ENCODE assay signal across 1 cellular context in the genomic region with DNA sequence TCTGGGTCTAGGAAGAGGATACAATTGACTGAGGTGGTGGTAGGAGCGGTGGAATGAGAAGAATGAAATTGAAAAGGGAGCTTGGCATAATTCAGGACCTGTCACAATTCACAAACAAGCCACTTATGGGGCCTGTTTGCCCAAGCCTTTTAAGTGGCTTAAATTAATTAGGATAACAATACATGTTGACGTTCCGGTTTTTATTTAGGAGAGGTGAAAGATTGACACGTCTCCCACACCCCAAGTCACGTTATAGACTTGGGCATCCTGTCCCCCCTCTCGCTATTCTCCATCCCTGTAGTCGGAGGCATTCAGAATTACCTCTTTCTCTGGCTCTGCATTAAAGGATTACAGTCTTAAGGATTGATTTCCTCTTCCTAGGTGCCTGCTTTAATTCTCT.
TF ChIP-seq lines count a peak whose summit lies in the region.

No MANE protein-coding gene starts in this region.

TF ChIP-seq in GM12878, 131 proteins besides CTCF, POLR2A, EP300 and RAD21:
- no peak for TF ChIP-seq BACH1 (IDR thresholded peaks at IDR 0.05; ENCODE audit: borderline replicate concordance)
- TF ChIP-seq WRNIP1 (IDR thresholded peaks at IDR 0.05; ENCODE audit: borderline replicate concordance, low read depth, low read length) = 0 out of 2 replicates have a peak, but pooled peaks have one; percentile 8
